In the genomic region with DNA sequence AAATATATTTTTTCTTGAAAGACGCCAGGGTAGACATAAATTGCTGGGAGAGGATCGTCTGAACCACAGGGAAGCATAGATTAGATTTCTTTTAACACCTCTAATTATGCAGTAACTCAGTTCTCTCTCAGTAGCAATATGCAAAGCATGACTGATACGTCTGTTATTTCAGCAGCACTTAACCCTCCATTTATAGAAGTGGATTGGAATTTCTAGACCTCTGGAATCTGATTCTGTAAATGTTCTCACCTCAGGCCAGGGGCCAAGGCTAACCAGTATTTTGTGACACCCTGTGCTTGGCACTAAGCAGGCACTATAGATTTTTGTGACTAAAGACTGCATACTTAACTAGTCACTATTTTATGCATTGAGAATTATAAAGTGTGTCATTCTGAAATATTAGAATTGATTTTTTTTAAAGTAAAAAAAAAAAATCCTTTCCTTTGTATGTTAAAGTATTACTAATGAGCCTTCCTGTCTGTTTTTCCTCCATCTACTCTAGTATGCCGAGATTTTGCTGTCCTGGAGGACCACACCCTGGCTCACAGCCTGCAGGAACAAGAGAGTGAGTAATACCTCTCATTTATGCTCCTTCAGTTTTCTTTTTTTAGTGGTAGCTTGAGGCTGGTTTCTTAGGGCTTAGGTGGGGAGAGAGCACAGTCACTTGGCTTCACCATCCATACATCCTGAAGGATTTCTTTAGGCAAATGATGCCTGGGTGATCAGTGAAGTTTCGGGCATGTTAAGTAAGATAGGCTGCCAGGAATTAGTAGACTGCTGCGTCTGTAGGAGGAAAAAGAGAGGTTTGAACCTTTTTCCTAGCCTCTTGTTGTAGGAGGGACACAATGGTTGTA, we compare ENCODE assay signal across 1 cellular context.
TF ChIP-seq lines count a peak whose summit lies in the region.

No MANE protein-coding gene starts in this region.

TF ChIP-seq in H1, 55 proteins besides CTCF, POLR2A, EP300 and RAD21 (continued from another document):
- TF ChIP-seq POU5F1 (IDR thresholded peaks at IDR 0.05; ENCODE audit: low read depth, low read length) = no peak
- no peak for TF ChIP-seq BCL11A (IDR thresholded peaks at IDR 0.05; ENCODE audit: low read depth in 2 of 2, low read length in 2 of 2)
- TF ChIP-seq TAF7 (optimal IDR thresholded peaks at IDR 0.05; ENCODE audit: borderline replicate concordance, low read depth, low read length) = no peak
- TF ChIP-seq SP2 (IDR thresholded peaks at IDR 0.05; ENCODE audit: low read length) = no peak
- no peak for TF ChIP-seq MAFK (IDR thresholded peaks at IDR 0.05; ENCODE audit: low read depth, low read length)
- no peak for TF ChIP-seq KDM5A (IDR thresholded peaks at IDR 0.05; ENCODE audit: low read length)
- no peak for TF ChIP-seq FOSL1 (IDR thresholded peaks at IDR 0.05; ENCODE audit: insufficient read depth, low read depth, low read length)
- no peak for TF ChIP-seq CHD1 (IDR thresholded peaks at IDR 0.05; ENCODE audit: low read depth, low read length)
- TF ChIP-seq CHD2 (IDR thresholded peaks at IDR 0.05; ENCODE audit: low read length) = no peak
- TF ChIP-seq SIX5 (IDR thresholded peaks at IDR 0.05; ENCODE audit: low read depth, low read length) = no peak
- no peak for TF ChIP-seq PHF8 (conservative IDR thresholded peaks at IDR 0.05; ENCODE audit: low read depth, low read length)
- no peak for TF ChIP-seq SAP30 (IDR thresholded peaks at IDR 0.05; ENCODE audit: insufficient read depth, insufficient replicate concordance, low read length)
- TF ChIP-seq CBX8 (IDR thresholded peaks at IDR 0.05; ENCODE audit: borderline replicate concordance, low read depth, low read length) = no peak
- no peak for TF ChIP-seq KDM1A (IDR thresholded peaks at IDR 0.05; ENCODE audit: borderline replicate concordance, low read length)
- TF ChIP-seq, protein P1, sequence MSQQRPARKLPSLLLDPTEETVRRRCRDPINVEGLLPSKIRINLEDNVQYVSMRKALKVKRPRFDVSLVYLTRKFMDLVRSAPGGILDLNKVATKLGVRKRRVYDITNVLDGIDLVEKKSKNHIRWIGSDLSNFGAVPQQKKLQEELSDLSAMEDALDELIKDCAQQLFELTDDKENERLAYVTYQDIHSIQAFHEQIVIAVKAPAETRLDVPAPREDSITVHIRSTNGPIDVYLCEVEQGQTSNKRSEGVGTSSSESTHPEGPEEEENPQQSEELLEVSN (IDR thresholded peaks at IDR 0.05) = no peak
- TF ChIP-seq, protein P2, sequence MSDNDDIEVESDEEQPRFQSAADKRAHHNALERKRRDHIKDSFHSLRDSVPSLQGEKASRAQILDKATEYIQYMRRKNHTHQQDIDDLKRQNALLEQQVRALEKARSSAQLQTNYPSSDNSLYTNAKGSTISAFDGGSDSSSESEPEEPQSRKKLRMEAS (IDR thresholded peaks at IDR 0.05) = no peak
- TF ChIP-seq, protein P3, sequence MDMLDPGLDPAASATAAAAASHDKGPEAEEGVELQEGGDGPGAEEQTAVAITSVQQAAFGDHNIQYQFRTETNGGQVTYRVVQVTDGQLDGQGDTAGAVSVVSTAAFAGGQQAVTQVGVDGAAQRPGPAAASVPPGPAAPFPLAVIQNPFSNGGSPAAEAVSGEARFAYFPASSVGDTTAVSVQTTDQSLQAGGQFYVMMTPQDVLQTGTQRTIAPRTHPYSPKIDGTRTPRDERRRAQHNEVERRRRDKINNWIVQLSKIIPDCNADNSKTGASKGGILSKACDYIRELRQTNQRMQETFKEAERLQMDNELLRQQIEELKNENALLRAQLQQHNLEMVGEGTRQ (IDR thresholded peaks at IDR 0.05; ENCODE audit: low read length) = no peak
- TF ChIP-seq, protein P4, sequence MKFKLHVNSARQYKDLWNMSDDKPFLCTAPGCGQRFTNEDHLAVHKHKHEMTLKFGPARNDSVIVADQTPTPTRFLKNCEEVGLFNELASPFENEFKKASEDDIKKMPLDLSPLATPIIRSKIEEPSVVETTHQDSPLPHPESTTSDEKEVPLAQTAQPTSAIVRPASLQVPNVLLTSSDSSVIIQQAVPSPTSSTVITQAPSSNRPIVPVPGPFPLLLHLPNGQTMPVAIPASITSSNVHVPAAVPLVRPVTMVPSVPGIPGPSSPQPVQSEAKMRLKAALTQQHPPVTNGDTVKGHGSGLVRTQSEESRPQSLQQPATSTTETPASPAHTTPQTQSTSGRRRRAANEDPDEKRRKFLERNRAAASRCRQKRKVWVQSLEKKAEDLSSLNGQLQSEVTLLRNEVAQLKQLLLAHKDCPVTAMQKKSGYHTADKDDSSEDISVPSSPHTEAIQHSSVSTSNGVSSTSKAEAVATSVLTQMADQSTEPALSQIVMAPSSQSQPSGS (IDR thresholded peaks at IDR 0.05; ENCODE audit: low read length) = no peak
- no peak for TF ChIP-seq GTF2F1 (IDR thresholded peaks at IDR 0.05; ENCODE audit: borderline replicate concordance, low read depth, low read length)
